ENCODE assay signal across 1 cellular context in genomic region chr4:112282860-112283667, GRCh38.
A peak's percentile ranks its signal among the peaks of the same experiment; 100 is the strongest.
TF ChIP-seq lines count a peak whose summit lies in the region.

No MANE protein-coding gene starts in this region.

TF ChIP-seq in GM12878, 131 proteins besides CTCF, POLR2A, EP300 and RAD21:
- TF ChIP-seq CHD1 (IDR thresholded peaks at IDR 0.05; ENCODE audit: low read depth, low read length) (0 out of 2 replicates have a peak, but pooled peaks have one; percentile 86), NR2F1 (conservative IDR thresholded peaks at IDR 0.05) (peak; percentile 57), MLLT1 (IDR thresholded peaks at IDR 0.05) (0 out of 2 replicates have a peak, but pooled peaks have one; percentile 64), ZNF687 (IDR thresholded peaks at IDR 0.05) (0 out of 2 replicates have a peak, but pooled peaks have one; percentile 19), ZNF217 (IDR thresholded peaks at IDR 0.05) (no peak), ZNF24 (IDR thresholded peaks at IDR 0.05) (no peak), EED (IDR thresholded peaks at IDR 0.05; ENCODE audit: low read depth) (no peak), PAX5 (IDR thresholded peaks at IDR 0.05; ENCODE audit: borderline replicate concordance, low read depth, low read length) (no peak), IKZF1 (conservative IDR thresholded peaks at IDR 0.05) (no peak), POLR2AphosphoS2 (IDR thresholded peaks at IDR 0.05; ENCODE audit: low read depth, low read length) (0 out of 2 replicates have a peak, but pooled peaks have one; percentile 54), HCFC1 (IDR thresholded peaks at IDR 0.05; ENCODE audit: low read length) (no peak), TARDBP (IDR thresholded peaks at IDR 0.05; ENCODE audit: borderline replicate concordance) (no peak)
